ENCODE assay signal across 19 cellular contexts in the genomic region with DNA sequence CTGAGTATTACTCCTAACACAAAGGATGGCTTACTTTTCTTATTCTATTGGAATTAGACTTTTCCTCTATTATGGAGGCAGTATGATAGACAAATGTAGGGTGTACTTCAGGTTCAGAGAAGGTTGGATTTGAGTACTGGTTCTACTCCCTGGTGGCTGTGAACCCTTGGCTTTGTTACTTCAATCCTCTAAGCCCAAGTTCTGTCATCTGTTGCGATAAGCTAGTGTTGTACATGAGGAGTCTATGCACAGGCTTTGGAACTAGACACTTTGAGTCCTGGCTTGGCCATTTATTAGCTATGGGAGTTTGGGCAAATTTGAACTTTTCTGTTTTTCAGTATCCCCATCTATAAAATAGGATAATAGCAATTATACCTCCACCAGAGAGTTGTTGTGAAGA. TPM values are rescaled to one million over a fixed set of nuclear protein-coding genes. Genes with fewer than 3 reads are reported as not detected.
"Had no signal": no experiment of that assay in that cellular context is flagged by ENCODE, and none has a peak within 500 bp of the region (broad histone marks: within the 10 kb centered on the region; RNA-seq: fewer than 3 reads in every experiment).

No MANE protein-coding gene starts in this region.

RNA-seq across cellular contexts. Expression of a gene that starts 39.7 kb away (rescaled TPM):
- total RNA-seq: activated naive CD4-positive, alpha-beta T cell treated with anti-CD3 and anti-CD28 coated beads for 36 hours; adrenal gland; astrocyte; bronchial epithelial cell; cardiac septum had no signal
- polyA plus RNA-seq: aorta, cardiac muscle cell had no signal

RNA-seq across cellular contexts. Expression of a gene that starts 54.3 kb away (rescaled TPM):
- total RNA-seq: activated naive CD4-positive, alpha-beta T cell treated with anti-CD3 and anti-CD28 coated beads for 36 hours; activated naive CD4-positive, alpha-beta T cell treated with anti-CD3 and anti-CD28 coated beads, Interleukin-2, amount 50 U/mL, for 72 hours; activated naive CD8-positive, alpha-beta T cell treated with anti-CD3 and anti-CD28 coated beads for 36 hours; activated naive CD8-positive, alpha-beta T cell treated with anti-CD3 and anti-CD28 coated beads, Interleukin-2, amount 10 ng/mL, durations not matched to agents 7 days and 5 days; activated T-cell treated with anti-CD3 and anti-CD28 coated beads, Interleukin-2, amount 50 U/mL, for 4 hours; activated T-cell treated with anti-CD3 and anti-CD28 coated beads, Interleukin-2, amount 50 U/mL, for 72 hours; activated T-helper 1 cell treated with anti-CD3 and anti-CD28 coated beads, Interleukin-12 subunit alpha, Interleukin-12 subunit beta, Interleukin-2, Interleukin-4 antibody, amounts not matched to agents 30 ng/mL and 10 ng/mL and 1 ng/mL, durations not matched to agents 14 hours and 24 hours and 36 hours; activated T-helper 17 cell treated with anti-CD3 and anti-CD28 coated beads, Interleukin-2, amount 50 U/mL, for 72 hours; activated T-helper 2 cell treated with anti-CD3 and anti-CD28 coated beads, Interferon-gamma antibody, Interleukin-2, Interleukin-4, amounts not matched to agents 10 μg/mL and 5 μg/mL and 100 μg/mL, durations not matched to agents 14 hours and 24 hours and 36 hours; ascending aorta; astrocyte; body of pancreas; bronchial epithelial cell; cardiac muscle cell; cardiac septum; cerebellum had no signal
- polyA plus RNA-seq: adipose tissue, adrenal gland, aorta, cardiac muscle cell had no signal
